ENCODE assay signal across 14 cellular contexts in the genomic region with DNA sequence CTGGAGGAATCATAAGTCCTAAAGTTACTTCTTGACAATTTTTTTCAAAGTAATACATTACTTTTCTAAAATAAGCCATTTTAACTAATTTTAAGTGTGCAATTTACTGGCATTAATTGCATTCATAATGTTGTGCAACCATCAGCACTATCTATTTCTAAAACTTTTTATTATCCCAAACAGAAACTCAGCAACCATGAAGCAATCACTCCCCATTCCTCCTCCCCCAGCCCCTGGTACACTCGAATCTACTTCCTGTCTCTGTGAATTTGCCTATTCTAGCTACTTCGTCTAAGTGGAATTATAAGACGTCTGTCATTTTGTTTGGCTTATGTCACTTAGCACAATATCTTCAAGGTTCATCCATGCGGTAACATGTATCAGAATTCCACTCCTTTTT.
"Had no signal": no experiment of that assay in that cellular context is flagged by ENCODE, and none has a peak within 500 bp of the region (broad histone marks: within the 10 kb centered on the region; RNA-seq: fewer than 3 reads in every experiment).

No MANE protein-coding gene starts in this region.

- H3K4me1 Mint-ChIP-seq: activated B cell treated with CpG ODN at 0.5 μM for 24 hours; activated CD4-positive, alpha-beta T cell treated with anti-CD3 and anti-CD28 coated beads, Interleukin-2, amount 10 ng/mL, durations not matched to agents 24 days and 14 days; activated T-helper 17 cell treated with anti-CD3 and anti-CD28 coated beads, Interleukin-2, amount 50 U/mL, for 72 hours; mesothelial cell of epicardium; stimulated activated naive CD8-positive, alpha-beta T cell treated with anti-CD3 and anti-CD28 coated beads, Interleukin-15, amount 100 ng/mL, for 72 hours had no signal

- H3K4me1 ChIP-seq: esophagus muscularis mucosa had no signal

- H3K9ac ChIP-seq: neural progenitor cell had no signal

- H3K4me3 Mint-ChIP-seq: activated B cell treated with CpG ODN at 0.5 μM for 24 hours; activated CD4-positive, alpha-beta T cell treated with anti-CD3 and anti-CD28 coated beads, Interleukin-2, amount 10 ng/mL, durations not matched to agents 24 days and 14 days; activated naive CD4-positive, alpha-beta T cell treated with anti-CD3 and anti-CD28 coated beads for 36 hours; activated T-helper 17 cell treated with anti-CD3 and anti-CD28 coated beads, Interleukin-2, amount 50 U/mL, for 72 hours; mesothelial cell of epicardium; neural progenitor cell; stimulated activated naive CD8-positive, alpha-beta T cell treated with anti-CD3 and anti-CD28 coated beads, Interleukin-15, amount 100 ng/mL, for 72 hours had no signal

- H3K27ac ChIP-seq: esophagus muscularis mucosa, foreskin keratinocyte, neural progenitor cell, thoracic aorta had no signal

- DNase-seq: activated B cell treated with CpG ODN at 0.5 μM for 24 hours; activated naive CD4-positive, alpha-beta T cell treated with anti-CD3 and anti-CD28 coated beads for 36 hours; activated T-cell treated with anti-CD3 and anti-CD28 coated beads for 4 hours; foreskin keratinocyte; retina; stimulated activated CD4-positive, alpha-beta T cell treated with anti-CD3 and anti-CD28 coated beads, Interleukin-15, amount 100 ng/mL, for 24 hours; stimulated activated CD4-positive, alpha-beta T cell treated with anti-CD3 and anti-CD28 coated beads, Interleukin-4, amount 100 ng/mL, for 24 hours; stimulated activated naive CD8-positive, alpha-beta T cell treated with anti-CD3 and anti-CD28 coated beads, Interleukin-15, amount 100 ng/mL, for 72 hours had no signal

- H3K27me3 ChIP-seq: esophagus muscularis mucosa, neural progenitor cell had no signal

- H3K36me3 ChIP-seq: esophagus muscularis mucosa, neural progenitor cell, thoracic aorta had no signal

- ATAC-seq: activated T-helper 17 cell treated with anti-CD3 and anti-CD28 coated beads, Interleukin-2, amount 50 U/mL, for 72 hours; foreskin keratinocyte; stimulated activated naive CD8-positive, alpha-beta T cell treated with anti-CD3 and anti-CD28 coated beads, Interleukin-15, amount 100 ng/mL, for 72 hours had no signal

- H3K36me3 Mint-ChIP-seq: mesothelial cell of epicardium, neural progenitor cell had no signal

- H3K9me3 ChIP-seq: esophagus muscularis mucosa, thoracic aorta had no signal

- H3K9me3 Mint-ChIP-seq: activated B cell treated with CpG ODN at 0.5 μM for 24 hours; activated CD4-positive, alpha-beta T cell treated with anti-CD3 and anti-CD28 coated beads, Interleukin-2, amount 10 ng/mL, durations not matched to agents 24 days and 14 days; activated naive CD4-positive, alpha-beta T cell treated with anti-CD3 and anti-CD28 coated beads for 36 hours; activated T-helper 17 cell treated with anti-CD3 and anti-CD28 coated beads, Interleukin-2, amount 50 U/mL, for 72 hours; mesothelial cell of epicardium; stimulated activated naive CD8-positive, alpha-beta T cell treated with anti-CD3 and anti-CD28 coated beads, Interleukin-15, amount 100 ng/mL, for 72 hours had no signal

- H3K27ac Mint-ChIP-seq: activated B cell treated with CpG ODN at 0.5 μM for 24 hours; activated CD4-positive, alpha-beta T cell treated with anti-CD3 and anti-CD28 coated beads, Interleukin-2, amount 10 ng/mL, durations not matched to agents 24 days and 14 days; activated naive CD4-positive, alpha-beta T cell treated with anti-CD3 and anti-CD28 coated beads for 36 hours; activated T-helper 17 cell treated with anti-CD3 and anti-CD28 coated beads, Interleukin-2, amount 50 U/mL, for 72 hours; mesothelial cell of epicardium; neural progenitor cell; stimulated activated naive CD8-positive, alpha-beta T cell treated with anti-CD3 and anti-CD28 coated beads, Interleukin-15, amount 100 ng/mL, for 72 hours had no signal

- H3K4me3 ChIP-seq: esophagus muscularis mucosa, neural progenitor cell, thoracic aorta had no signal

- H3K4me2 ChIP-seq: neural progenitor cell had no signal
